ENCODE assay signal across 8 cellular contexts in genomic region chr12:14961466-14962155, GRCh38. TPM values are rescaled to one million over a fixed set of nuclear protein-coding genes. Genes with fewer than 3 reads are reported as not detected.
A peak's percentile ranks its signal among the peaks of the same experiment; 100 is the strongest.
DNase-seq lines count a peak whose midpoint lies in the region; ATAC-seq and TF ChIP-seq lines count a peak whose summit lies in the region.

TSS of gene ARHGDIB (minus strand) at chr12:14961601. CDS start at chr12:14950712, 10,889 bp downstream.

- peaks cover 11 to 29% of the 10 kb centered on the region in 2 experiments for H3K4me1 ChIP-seq in SK-N-SH (ENCODE audit: control insufficient read depth in 1 of 2, insufficient read depth in 2 of 2, low read depth in 1 of 2, low read length in 1 of 2)

- no peaks in the 10 kb centered on the region for H3K36me3 ChIP-seq in SK-N-SH (replicated peaks in 1 of 2; ENCODE audit: control insufficient read depth in 1 of 2, insufficient read depth in 2 of 2, low read length in 1 of 2)

- 11% methylated on average over 14 of the region's 14 CpGs for WGBS in SK-N-SH (ENCODE audit: low lambda C conversion rate)
- 17 to 27% (median 25%) methylated on average over 14 of the region's 14 CpGs for WGBS in adipose tissue, 3 donors

- POLR2A ChIA-PET in SK-N-SH (lab: Yijun Ruan, JAX): no interaction called here

- DNase-seq in SK-N-SH (no peak), left lobe of liver (ENCODE audit: low spot score) (no peak), HCEC 1CT (no peak), NCI-H524 treated with DMSO at 0.1 percent for 48 hours (lab: John Stamatoyannopoulos, UW) (no peak)
- DNase-seq in stimulated activated CD8-positive, alpha-beta memory T cell treated with anti-CD3 and anti-CD28 coated beads, Interleukin-7, amount 100 ng/mL, for 4 hours (ENCODE audit: low read depth in 2 of 2): peak; percentile 64 to 77

- H3F3A ChIP-seq in SK-N-SH (replicated peaks; ENCODE audit: insufficient read depth): peaks cover 35% of the 10 kb centered on the region

- TF ChIP-seq CTCF in SK-N-SH (IDR thresholded peaks at IDR 0.05): no peak

- H3K4me3 ChIP-seq in SK-N-SH (ENCODE audit: low read depth in 2 of 2, low read length in 1 of 2): peak within 1 kb of the TSS; percentile 53 to 76

- no peaks in the 10 kb centered on the region for H3K9me3 ChIP-seq in SK-N-SH

- peak within 1 kb of the TSS; percentile 62 for H2AFZ ChIP-seq in SK-N-SH (ENCODE audit: low read depth)

- H3K79me2 ChIP-seq in SK-N-SH (ENCODE audit: insufficient read depth): peaks cover 47% of the 10 kb centered on the region

- no peaks in the 10 kb centered on the region for H3K9me2 ChIP-seq in SK-N-SH

- H3K27ac ChIP-seq in SK-N-SH (ENCODE audit: low read depth in 2 of 2, low read length in 1 of 2) (peak within 1 kb of the TSS; percentile 81 to 94), adipose tissue (ENCODE audit: low read depth, low read length) (no peak within 1 kb of the TSS)

- TF ChIP-seq EP300 in SK-N-SH (IDR thresholded peaks at IDR 0.05; ENCODE audit: borderline replicate concordance in 1 of 2, low read depth in 1 of 2, low read length in 1 of 2): 0 out of 4 replicates have a peak, but pooled peaks of 1 of the 2 experiments have one; percentile 39

- ATAC-seq in GM18907 (IDR thresholded peaks at IDR 0.05; ENCODE audit: unreplicated experiment) (peak; percentile 74), HG03066 (IDR thresholded peaks at IDR 0.05; ENCODE audit: low read depth, unreplicated experiment) (peak; percentile 61), left lobe of liver (peak; percentile 69)

- peak within 1 kb of the TSS; percentile 80 for H3K9ac ChIP-seq in SK-N-SH

- CTCF ChIA-PET in SK-N-SH (lab: Yijun Ruan, JAX): no interaction called here

- no peaks in the 10 kb centered on the region for H4K20me1 ChIP-seq in SK-N-SH (ENCODE audit: insufficient read depth)

- H3K27me3 ChIP-seq in SK-N-SH (ENCODE audit: insufficient read depth): no peaks in the 10 kb centered on the region

- peak within 1 kb of the TSS; percentile 82 for H3K4me2 ChIP-seq in SK-N-SH

- TF ChIP-seq RAD21 in SK-N-SH (IDR thresholded peaks at IDR 0.05; ENCODE audit: low read length): no peak

TF ChIP-seq in SK-N-SH, 30 proteins besides CTCF, POLR2A, EP300 and RAD21 (continues in another document):
- TF ChIP-seq IRF3 (IDR thresholded peaks at IDR 0.05; ENCODE audit: low read depth, low read length) (no peak), GATA2 (CRISPR knock-in tag; IDR thresholded peaks at IDR 0.05) (no peak), TEAD4 (IDR thresholded peaks at IDR 0.05; ENCODE audit: borderline replicate concordance, insufficient read depth) (no peak), FOSL2 (IDR thresholded peaks at IDR 0.05; ENCODE audit: borderline replicate concordance, low read depth) (no peak), EZH2phosphoT487 (IDR thresholded peaks at IDR 0.05; ENCODE audit: borderline replicate concordance, low read depth) (no peak), ZBTB33 (IDR thresholded peaks at IDR 0.05; ENCODE audit: borderline replicate concordance, low read depth) (no peak), RXRA (IDR thresholded peaks at IDR 0.05; ENCODE audit: borderline replicate concordance, low read depth) (no peak), MAX (IDR thresholded peaks at IDR 0.05; ENCODE audit: low read depth) (peak; percentile 84), RCOR1 (IDR thresholded peaks at IDR 0.05; ENCODE audit: low read length) (0 out of 2 replicates have a peak, but pooled peaks have one; percentile 22), CHD2 (IDR thresholded peaks at IDR 0.05; ENCODE audit: low read length, partially characterized antibody) (no peak), REST (IDR thresholded peaks at IDR 0.05; ENCODE audit: low read depth, low read length) (no peak), NRF1 (IDR thresholded peaks at IDR 0.05; ENCODE audit: low read depth, low read length) (no peak), FOXM1 (IDR thresholded peaks at IDR 0.05; ENCODE audit: low read depth) (no peak), SIN3A (IDR thresholded peaks at IDR 0.05; ENCODE audit: borderline replicate concordance, low read depth, low read length) (peak; percentile 86), YY1 (IDR thresholded peaks at IDR 0.05; ENCODE audit: low read depth) (no peak), MXI1 (IDR thresholded peaks at IDR 0.05; ENCODE audit: low read depth, low read length) (peak; percentile 65), GABPA (IDR thresholded peaks at IDR 0.05; ENCODE audit: low read depth) (peak; percentile 51), TCF12 (IDR thresholded peaks at IDR 0.05) (peak; percentile 51; the same call in 1 of the 2 replicates), FOXJ3 (CRISPR knock-in tag; IDR thresholded peaks at IDR 0.05) (no peak), USF1 (IDR thresholded peaks at IDR 0.05; ENCODE audit: borderline replicate concordance, low read depth) (no peak), TAF1 (IDR thresholded peaks at IDR 0.05; ENCODE audit: borderline replicate concordance, low read depth, low read length) (no peak), POLR2AphosphoS5 (IDR thresholded peaks at IDR 0.05; ENCODE audit: low read depth, low read length) (peak; percentile 65), JUND (IDR thresholded peaks at IDR 0.05) (peak; percentile 32; the same call in 1 of the 2 replicates), SMC3 (IDR thresholded peaks at IDR 0.05; ENCODE audit: low read depth, low read length) (no peak), RFX5 (IDR thresholded peaks at IDR 0.05; ENCODE audit: low read length) (no peak)

RNA-seq across cellular contexts. Expression of gene ARHGDIB, which starts in this region (rescaled TPM):
- polyA plus RNA-seq in SK-N-SH (2012; rRNA removed) (362 and 393 TPM in 2 replicates), adipose tissue (100 to 1,000 TPM in 2 of 3 donors, 10 to 100 TPM in 1; 27.0 to 267 (median 154) TPM)
- polyA plus RNA-seq in SK-N-SH (2012; cell fraction: cytosol; rRNA removed): 353 and 368 TPM in 2 replicates
- polyA plus RNA-seq in SK-N-SH (2012; cell fraction: nucleus; rRNA removed): 212 and 243 TPM in 2 replicates
- 22.3 TPM for total RNA-seq in left lobe of liver

Comparison
In these comparisons a context has a peak if more than half of its experiments do, and no peak if none do; other contexts are left out.
1. DNase-seq: peak in stimulated activated CD8-positive, alpha-beta memory T cell treated with anti-CD3 and anti-CD28 coated beads, Interleukin-7, amount 100 ng/mL, for 4 hours (2 of 2); none in SK-N-SH (single experiment), left lobe of liver (single experiment), HCEC 1CT (single experiment) and NCI-H524 treated with DMSO at 0.1 percent for 48 hours (single experiment).
2. Peak in every context shown above with its lines, with median percentiles within 50 percentile points of each other: ATAC-seq.